Comparison of ENCODE assay signal across 8 cellular contexts in genomic region chr6:160534050-160534696, GRCh38.
A peak's percentile ranks its signal among the peaks of the same experiment; 100 is the strongest.
DNase-seq lines count a peak whose midpoint lies in the region; ATAC-seq and TF ChIP-seq lines count a peak whose summit lies in the region.

No MANE protein-coding gene starts in this region.

- TF ChIP-seq CTCF in fibroblast of the aortic adventitia (IDR thresholded peaks at IDR 0.05; ENCODE audit: insufficient read depth, low read length) (peak; percentile 90), neutrophil (IDR thresholded peaks at IDR 0.05) (peak; percentile 60), suprapubic skin (IDR thresholded peaks at IDR 0.05) (peak; percentile 77 to 83)

- peak overlapping the region; percentile 63 for H2AFZ ChIP-seq in ACC112 (ENCODE audit: low read length, unreplicated experiment)

- H3K4me1 ChIP-seq in ACC112 (ENCODE audit: control insufficient read depth, insufficient read depth, low read length, unreplicated experiment): no peaks in the 10 kb centered on the region
- H3K4me1 ChIP-seq in NT2/D1 (ENCODE audit: insufficient read depth, insufficient read length): no peaks in the 10 kb centered on the region
- H3K4me1 ChIP-seq in neutrophil (ENCODE audit: control insufficient read depth in 1 of 2, insufficient read depth in 1 of 2, low read depth in 1 of 2, low read length in 1 of 2): no peaks in the 10 kb centered on the region
- H3K4me1 ChIP-seq in suprapubic skin: peaks cover 5% of the 10 kb centered on the region

- TF ChIP-seq POLR2A in GM18505 (IDR thresholded peaks at IDR 0.05; ENCODE audit: borderline replicate concordance, extremely low read depth, insufficient read depth, insufficient read length): no peak
- TF ChIP-seq POLR2A in suprapubic skin (IDR thresholded peaks at IDR 0.05): no peak

- H3K4me3 ChIP-seq in ACC112 (ENCODE audit: low read depth, low read length): peak overlapping the region; percentile 69
- no peak overlapping the region for H3K4me3 ChIP-seq in NT2/D1 (ENCODE audit: insufficient read length, low read depth)
- H3K4me3 ChIP-seq in fibroblast of the aortic adventitia (ENCODE audit: low read depth, low read length): peak overlapping the region; percentile 40
- H3K4me3 ChIP-seq in neutrophil (ENCODE audit: low read depth in 1 of 2, low read length in 1 of 2): no peak overlapping the region
- no peak overlapping the region for H3K4me3 ChIP-seq in suprapubic skin

- no peak overlapping the region for H3K27ac ChIP-seq in ACC112 (ENCODE audit: low read depth, low read length)
- no peak overlapping the region for H3K27ac ChIP-seq in neutrophil
- H3K27ac ChIP-seq in suprapubic skin: no peak overlapping the region

- H3K36me3 ChIP-seq in ACC112 (ENCODE audit: insufficient read depth, low read length) (no peaks in the 10 kb centered on the region), NT2/D1 (ENCODE audit: insufficient read depth, insufficient read length, low read length) (no peaks in the 10 kb centered on the region), neutrophil (no peaks in the 10 kb centered on the region), suprapubic skin (no peaks in the 10 kb centered on the region)

- TF ChIP-seq EP300 in suprapubic skin (IDR thresholded peaks at IDR 0.05): no peak

- no peaks in the 10 kb centered on the region for H3K79me2 ChIP-seq in ACC112 (ENCODE audit: control insufficient read depth, insufficient read depth, low read length, unreplicated experiment)

- 19% methylated on average over 9 of the region's 9 CpGs for WGBS in suprapubic skin

- H3K9ac ChIP-seq in NT2/D1 (ENCODE audit: insufficient read length, low read depth): no peak overlapping the region

- H3K9me3 ChIP-seq in NT2/D1 (ENCODE audit: insufficient read depth, low read length): no peaks in the 10 kb centered on the region
- no peaks in the 10 kb centered on the region for H3K9me3 ChIP-seq in neutrophil
- H3K9me3 ChIP-seq in suprapubic skin: no peaks in the 10 kb centered on the region

- H3K27me3 ChIP-seq in ACC112 (ENCODE audit: insufficient read depth, low read length) (peaks cover 18% of the 10 kb centered on the region; the same call in 1 of the 2 replicates), NT2/D1 (ENCODE audit: insufficient read depth, insufficient read length) (no peaks in the 10 kb centered on the region), neutrophil (no peaks in the 10 kb centered on the region), suprapubic skin (no peaks in the 10 kb centered on the region)

- peak; percentile 85 for ATAC-seq in GM18505 (IDR thresholded peaks at IDR 0.05; ENCODE audit: unreplicated experiment)
- peak; percentile 70 for ATAC-seq in HG03039 (IDR thresholded peaks at IDR 0.05; ENCODE audit: unreplicated experiment)

- peak; percentile 38 for DNase-seq in NT2/D1 (ENCODE audit: low read depth, low spot score)
- peak; percentile 76 to 77 for DNase-seq in activated T-cell treated with anti-CD3 and anti-CD28 coated beads, Interleukin-2, amount 50 U/mL, for 48 hours
- DNase-seq in fibroblast of the aortic adventitia (ENCODE audit: low read depth): peak; percentile 53
- DNase-seq in suprapubic skin (ENCODE audit: low spot score in 2 of 2): peak in 1 of 2 donors; percentile 69

Comparison
In these comparisons a context has a peak if more than half of its experiments do, and no peak if none do; other contexts are left out.
1. H3K4me3 ChIP-seq: peak in ACC112 (single experiment) and fibroblast of the aortic adventitia (single experiment); none in NT2/D1 (single experiment), neutrophil (0 of 2) and suprapubic skin (single experiment).
2. Peak in every context shown above with its lines, with median percentiles within 50 percentile points of each other: CTCF ChIP-seq.